ENCODE assay signal across 10 cellular contexts in genomic region chr10:69048103-69048502, GRCh38. TPM values are rescaled to one million over a fixed set of nuclear protein-coding genes. Genes with fewer than 3 reads are reported as not detected.
A peak's percentile ranks its signal among the peaks of the same experiment; 100 is the strongest.
DNase-seq lines count a peak whose midpoint lies in the region; ATAC-seq and TF ChIP-seq lines count a peak whose summit lies in the region.
"Had no signal": no experiment of that assay in that cellular context is flagged by ENCODE, and none has a peak within 500 bp of the region (broad histone marks: within the 10 kb centered on the region; RNA-seq: fewer than 3 reads in every experiment).

No MANE protein-coding gene starts in this region.

- peak overlapping the region; percentile 46 to 56 for H3K27ac ChIP-seq in mucosa of rectum (ENCODE audit: low read depth in 2 of 2, low read length in 2 of 2)

- peak; percentile 8 for DNase-seq in stimulated activated naive CD4-positive, alpha-beta T cell treated with Interleukin-2 at 50 U/mL for 16 hours (lab: John Stamatoyannopoulos, UW)
- no peak for DNase-seq in stimulated activated naive CD4-positive, alpha-beta T cell (lab: John Stamatoyannopoulos, UW)
- DNase-seq in cardiac fibroblast (ENCODE audit: low read depth in 2 of 2) (peak; percentile 33 to 35), HT-29 (ENCODE audit: low spot score) (no peak), hepatic stellate cell (ENCODE audit: low spot score) (no peak)
- DNase-seq: DMS 273 treated with DMSO at 0.1 percent for 48 hours had no signal

- ATAC-seq in GM18870 (IDR thresholded peaks at IDR 0.05; ENCODE audit: unreplicated experiment) (no peak), GM21447 (IDR thresholded peaks at IDR 0.05; ENCODE audit: unreplicated experiment) (no peak)

- H3K9me3 ChIP-seq in mucosa of rectum (ENCODE audit: control insufficient read depth in 2 of 2, low read length in 2 of 2), result no peaks in the 10 kb centered on the region

- no peaks in the 10 kb centered on the region for H3K36me3 ChIP-seq in mucosa of rectum (ENCODE audit: control insufficient read depth in 2 of 2, insufficient read depth in 2 of 2, low read length in 2 of 2)

- H3K9ac ChIP-seq in mucosa of rectum (ENCODE audit: low read depth in 1 of 2, low read length in 2 of 2), result no peak overlapping the region

- no peaks in the 10 kb centered on the region for H3K27me3 ChIP-seq in mucosa of rectum (ENCODE audit: control insufficient read depth in 2 of 2, insufficient read depth in 2 of 2, low read length in 2 of 2)

- H3K4me3 ChIP-seq in cardiac fibroblast (replicated peaks in 1 of 2; ENCODE audit: low read depth in 2 of 2, low read length in 2 of 2) (no peak overlapping the region), mucosa of rectum (ENCODE audit: low read length in 2 of 2) (no peak overlapping the region)

- no peak for TF ChIP-seq CTCF in cardiac fibroblast (IDR thresholded peaks at IDR 0.05; ENCODE audit: low read depth, low read length)

- peaks cover 3% of the 10 kb centered on the region in 2 donors for H3K4me1 ChIP-seq in mucosa of rectum (ENCODE audit: control insufficient read depth in 2 of 2, insufficient read depth in 2 of 2, low read length in 2 of 2)

RNA-seq across cellular contexts. Expression of gene SRGN, which starts 39.8 kb away (rescaled TPM):
- 0.13 TPM in 1 of 2 replicates, not detected in the other for total RNA-seq in HT-29 (2014; rRNA removed; shearing (Covaris generic))
- total RNA-seq: H1 had no signal

RNA-seq across cellular contexts. Expression of gene KIFBP, which starts 59.5 kb away (rescaled TPM):
- total RNA-seq in HT-29 (2014; rRNA removed; shearing (Covaris generic)), result 17.0 and 18.1 TPM in 2 replicates

Comparison
In these comparisons a context has a peak if more than half of its experiments do, and no peak if none do; other contexts are left out.
1. DNase-seq: peak in stimulated activated naive CD4-positive, alpha-beta T cell treated with Interleukin-2 at 50 U/mL for 16 hours (single experiment) and cardiac fibroblast (2 of 2); none in stimulated activated naive CD4-positive, alpha-beta T cell (0 of 6), HT-29 (single experiment) and hepatic stellate cell (single experiment).